ENCODE assay signal across 24 cellular contexts in genomic region chr17:74558882-74559519, GRCh38. TPM values are rescaled to one million over a fixed set of nuclear protein-coding genes. Genes with fewer than 3 reads are reported as not detected.
"Had no signal": no experiment of that assay in that cellular context is flagged by ENCODE, and none has a peak within 500 bp of the region (broad histone marks: within the 10 kb centered on the region; RNA-seq: fewer than 3 reads in every experiment).

No MANE protein-coding gene starts in this region.

- H3K9me3 Mint-ChIP-seq: activated CD4-positive, alpha-beta T cell treated with anti-CD3 and anti-CD28 coated beads, Interleukin-2, amount 10 ng/mL, durations not matched to agents 24 days and 14 days; immature natural killer cell had no signal

- ATAC-seq: body of pancreas, right cardiac atrium had no signal

- H3K4me3 Mint-ChIP-seq: activated CD4-positive, alpha-beta T cell treated with anti-CD3 and anti-CD28 coated beads, Interleukin-2, amount 10 ng/mL, durations not matched to agents 24 days and 14 days; immature natural killer cell; nephron progenitor cell had no signal

- H3K36me3 Mint-ChIP-seq: immature natural killer cell had no signal

- H3K4me1 Mint-ChIP-seq: immature natural killer cell, nephron progenitor cell had no signal

- DNase-seq: activated CD4-positive, alpha-beta T cell treated with anti-CD3 and anti-CD28 coated beads, Interleukin-2, amount 10 ng/mL, durations not matched to agents 24 days and 14 days; activated naive CD4-positive, alpha-beta T cell treated with anti-CD3 and anti-CD28 coated beads, Interleukin-2, amount 50 U/mL, for 16 hours; activated T-cell treated with anti-CD3 and anti-CD28 coated beads for 4 hours; amygdala; body of pancreas; caudate nucleus; effector CD4-positive, alpha-beta T cell; esophagus squamous epithelium; immature natural killer cell; nephron progenitor cell; occipital lobe; right cardiac atrium; stimulated activated CD4-positive, alpha-beta T cell treated with anti-CD3 and anti-CD28 coated beads, Interleukin-15, amount 100 ng/mL, for 24 hours; stimulated activated CD4-positive, alpha-beta T cell treated with anti-CD3 and anti-CD28 coated beads, Interleukin-4, amount 100 ng/mL, for 24 hours; stimulated activated naive CD4-positive, alpha-beta T cell treated with Interleukin-2 at 50 U/mL for 16 hours; T-helper 1 cell; transverse colon had no signal

- H3K4me3 ChIP-seq: body of pancreas, coronary artery, esophagus squamous epithelium, prostate gland, skin epidermis, transverse colon, vagina had no signal

- H3K27ac Mint-ChIP-seq: activated CD4-positive, alpha-beta T cell treated with anti-CD3 and anti-CD28 coated beads, Interleukin-2, amount 10 ng/mL, durations not matched to agents 24 days and 14 days; immature natural killer cell; nephron progenitor cell had no signal

RNA-seq across cellular contexts. Expression of gene CD300H, which starts 8.3 kb away (rescaled TPM):
- total RNA-seq: activated CD4-positive, alpha-beta T cell treated with anti-CD3 and anti-CD28 coated beads, Interleukin-2, amount 10 ng/mL, durations not matched to agents 24 days and 14 days; body of pancreas; esophagus squamous epithelium; fibroblast of villous mesenchyme; mesenteric fat pad; occipital lobe; prostate gland; right cardiac atrium; transverse colon; vagina had no signal
- polyA plus RNA-seq: liver, right cardiac atrium had no signal

RNA-seq across cellular contexts. Expression of gene CD300C, which starts 13.1 kb away (rescaled TPM):
- total RNA-seq: fibroblast of villous mesenchyme, vagina had no signal

RNA-seq across cellular contexts. Expression of gene CD300LB, which starts 27.7 kb away (rescaled TPM):
- total RNA-seq: activated CD4-positive, alpha-beta T cell treated with anti-CD3 and anti-CD28 coated beads, Interleukin-2, amount 10 ng/mL, durations not matched to agents 24 days and 14 days; body of pancreas; fibroblast of villous mesenchyme; occipital lobe had no signal

RNA-seq across cellular contexts. Expression of gene CD300LD, which starts 33.1 kb away (rescaled TPM):
- total RNA-seq: activated CD4-positive, alpha-beta T cell treated with anti-CD3 and anti-CD28 coated beads, Interleukin-2, amount 10 ng/mL, durations not matched to agents 24 days and 14 days; body of pancreas; esophagus squamous epithelium; fibroblast of villous mesenchyme; mesenteric fat pad; occipital lobe; prostate gland; right cardiac atrium; transverse colon; vagina had no signal
- polyA plus RNA-seq: immature natural killer cell, liver, right cardiac atrium had no signal
